1 cellular context compared by ENCODE assay signal in genomic region chr16:69463876-69464275, GRCh38.
TF ChIP-seq lines count a peak whose summit lies in the region.

No MANE protein-coding gene starts in this region.

TF ChIP-seq in HCT116, 20 proteins besides CTCF, POLR2A, EP300 and RAD21 (continued from another document):
- TF ChIP-seq REST (IDR thresholded peaks at IDR 0.05; ENCODE audit: low read depth) (no peak), SRF (IDR thresholded peaks at IDR 0.05; ENCODE audit: low read depth) (no peak)
